In genomic region chr12:12715459-12716150, GRCh38 we compare ENCODE assay signal across 8 cellular contexts. TPM values are rescaled to one million over a fixed set of nuclear protein-coding genes. Genes with fewer than 3 reads are reported as not detected.
DNase-seq lines count a peak whose midpoint lies in the region; ATAC-seq and TF ChIP-seq lines count a peak whose summit lies in the region.

No MANE protein-coding gene starts in this region.

- no peaks in the 10 kb centered on the region for H3K36me3 ChIP-seq in prostate gland

- peak; percentile 49 for ATAC-seq in GM18907 (IDR thresholded peaks at IDR 0.05; ENCODE audit: unreplicated experiment)
- ATAC-seq in HG03432 (IDR thresholded peaks at IDR 0.05; ENCODE audit: unreplicated experiment), result peak; percentile 32
- no peak for ATAC-seq in HG02970 (IDR thresholded peaks at IDR 0.05; ENCODE audit: low FRiP score, unreplicated experiment)

- TF ChIP-seq POLR2A in prostate gland (IDR thresholded peaks at IDR 0.05), result no peak

- peaks cover 6% of the 10 kb centered on the region for H3K4me1 ChIP-seq in prostate gland (replicated peaks)

- TF ChIP-seq CTCF in epithelial cell of esophagus (IDR thresholded peaks at IDR 0.05; ENCODE audit: insufficient read depth, low read depth, low read length, missing control alignments) (no peak), prostate gland (IDR thresholded peaks at IDR 0.05) (no peak)

- no peaks in the 10 kb centered on the region for H3K9me3 ChIP-seq in prostate gland

- intact Hi-C loops in prostate gland (cut with DNase I), result loop anchor here (5.0 kb wide), 1 partner anchor 153 kb away; the partner anchor contains the start of gene DUSP16

- 29% methylated on average over 10 of the region's 10 CpGs for WGBS in prostate gland

- DNase-seq in C1 segment of cervical spinal cord (lab: John Stamatoyannopoulos, UW) (peak in 8 of 14 donors; percentile 5 to 66 (median 45)), UCSD-AML1 (lab: John Stamatoyannopoulos, UW; ENCODE audit: unreplicated experiment) (peak; percentile 79), epithelial cell of esophagus (ENCODE audit: low read depth) (peak; percentile 8), prostate gland (ENCODE audit: low spot score) (no peak), GM03348 (ENCODE audit: low spot score) (no peak)

- H3K4me3 ChIP-seq in epithelial cell of esophagus (ENCODE audit: low read length) (peak overlapping the region; percentile 98), prostate gland (no peak overlapping the region)

- no peaks in the 10 kb centered on the region for H3K27me3 ChIP-seq in prostate gland (replicated peaks; ENCODE audit: insufficient read depth)

- H3K27ac ChIP-seq in prostate gland, result peak overlapping the region; percentile 100

RNA-seq across cellular contexts. Expression of gene CDKN1B, which starts 1.6 kb away (rescaled TPM):
- 100 to 1,000 TPM in 1 of 2 donors, 10 to 100 TPM in 1; 73.5 to 110 TPM for total RNA-seq in prostate gland

RNA-seq across cellular contexts. Expression of gene GPR19, which starts 19.6 kb away (rescaled TPM):
- not detected for total RNA-seq in prostate gland

Comparison
In these comparisons a context has a peak if more than half of its experiments do, and no peak if none do; other contexts are left out.
1. DNase-seq: peak in C1 segment of cervical spinal cord (8 of 14), UCSD-AML1 (single experiment) and epithelial cell of esophagus (single experiment); none in prostate gland (single experiment) and GM03348 (single experiment).